In genomic region chr4:23966720-23967119, GRCh38 we compare ENCODE assay signal across 12 cellular contexts.
DNase-seq lines count a peak whose midpoint lies in the region; ATAC-seq and TF ChIP-seq lines count a peak whose summit lies in the region.
"Had no signal": no experiment of that assay in that cellular context is flagged by ENCODE, and none has a peak within 500 bp of the region (broad histone marks: within the 10 kb centered on the region; RNA-seq: fewer than 3 reads in every experiment).

No MANE protein-coding gene starts in this region.

- CTCF ChIA-PET in IMR-90 (lab: Yijun Ruan, JAX), result interaction anchor here (0.5 to 2.2 kb wide), 3 partner anchors 9 to 77 kb away, joined by 3 to 6 read pairs (median 5); partner anchors contain the start of gene PPARGC1A

- H3K27ac ChIP-seq in IMR-90 (ENCODE audit: insufficient read depth, low read length), result no peak overlapping the region
- no peak overlapping the region for H3K27ac ChIP-seq in brain microvascular endothelial cell
- H3K27ac ChIP-seq: epithelial cell of prostate, SK-N-MC had no signal

- no peaks in the 10 kb centered on the region for H3K9me1 ChIP-seq in IMR-90 (ENCODE audit: insufficient read depth, low read length)

- no peak overlapping the region for H3K56ac ChIP-seq in IMR-90 (ENCODE audit: extremely low read depth, insufficient read depth, low read length)

- H3K14ac ChIP-seq in IMR-90 (replicated peaks; ENCODE audit: low read depth, low read length), result no peak overlapping the region

- peaks cover 5% of the 10 kb centered on the region; the same call in 1 of the 2 replicates for H3K27me3 ChIP-seq in IMR-90 (ENCODE audit: control insufficient read depth, insufficient read depth, low read length)
- H3K27me3 ChIP-seq in brain microvascular endothelial cell (replicated peaks), result no peaks in the 10 kb centered on the region

- no peak overlapping the region for H3K4me3 Mint-ChIP-seq in neural crest cell
- H3K4me3 Mint-ChIP-seq: activated CD8-positive, alpha-beta T cell treated with anti-CD3 and anti-CD28 coated beads for 36 hours had no signal

- H4K91ac ChIP-seq in IMR-90 (ENCODE audit: insufficient read depth, low read depth, low read length), result no peak overlapping the region

- in situ Hi-C loops in IMR-90 (cut with MboI; ENCODE audit: low sequenced_read_pairs), result no loop called here
- in situ Hi-C loops in brain microvascular endothelial cell (cut with HindIII; ENCODE audit: low pct_ligation_motif_present, low sequenced_read_pairs), result no loop called here

- no peak overlapping the region for H2AK9ac ChIP-seq in IMR-90 (replicated peaks; ENCODE audit: low read depth, low read length, poor library complexity)

- no peak for TF ChIP-seq RAD21 in IMR-90 (IDR thresholded peaks at IDR 0.05; ENCODE audit: low read length)

- H3K4me1 Mint-ChIP-seq in neural crest cell, result no peaks in the 10 kb centered on the region

- H3K36me3 ChIP-seq in IMR-90 (ENCODE audit: control insufficient read depth, insufficient read depth, low read length) (no peaks in the 10 kb centered on the region), brain microvascular endothelial cell (replicated peaks) (no peaks in the 10 kb centered on the region)

- H3K27me3 Mint-ChIP-seq in neural crest cell (ENCODE audit: low read depth), result peaks cover 3% of the 10 kb centered on the region
- H3K27me3 Mint-ChIP-seq: activated CD8-positive, alpha-beta T cell treated with anti-CD3 and anti-CD28 coated beads for 36 hours had no signal

- H3K4ac ChIP-seq in IMR-90 (ENCODE audit: low read depth, low read length), result no peak overlapping the region

- no peak overlapping the region for H3K4me3 ChIP-seq in IMR-90 (ENCODE audit: insufficient read depth, low read depth, low read length)
- H3K4me3 ChIP-seq in brain microvascular endothelial cell (ENCODE audit: low read depth, low read length), result no peak overlapping the region
- H3K4me3 ChIP-seq: SK-N-MC had no signal

- H3K4me2 ChIP-seq in IMR-90 (ENCODE audit: low read depth, low read length), result no peak overlapping the region

- no peak overlapping the region for H3K27ac Mint-ChIP-seq in neural crest cell (ENCODE audit: unreplicated experiment)
- H3K27ac Mint-ChIP-seq: activated CD8-positive, alpha-beta T cell treated with anti-CD3 and anti-CD28 coated beads for 36 hours had no signal

- H3K18ac ChIP-seq in IMR-90 (ENCODE audit: low read depth, low read length), result no peak overlapping the region

- no peaks in the 10 kb centered on the region for H3K9me3 ChIP-seq in IMR-90 (ENCODE audit: control insufficient read depth, insufficient read depth, low read length)

- intact Hi-C loops in IMR-90 (cut with micrococcal nuclease), result no loop called here

- 0 out of 2 replicates have a peak, but pooled peaks cover 2% of the 10 kb centered on the region for H3K4me1 ChIP-seq in IMR-90 (ENCODE audit: control insufficient read depth, insufficient read depth, low read length)

- H3K23ac ChIP-seq in IMR-90 (ENCODE audit: low read depth, low read length), result no peak overlapping the region

- H3K9me3 Mint-ChIP-seq in neural crest cell, result peaks cover 8% of the 10 kb centered on the region
- H3K9me3 Mint-ChIP-seq: activated CD8-positive, alpha-beta T cell treated with anti-CD3 and anti-CD28 coated beads for 36 hours had no signal

- no peaks in the 10 kb centered on the region for H3K79me1 ChIP-seq in IMR-90 (ENCODE audit: low read depth in 1 of 2, low read length in 2 of 2)

- BruUV-seq in IMR-90 (replicated peaks; lab: Mats Ljungman, UMichigan), result no TSS peak

- no peak for ATAC-seq in IMR-90 (ENCODE audit: low read depth)
- no peak for ATAC-seq in GM19023 (IDR thresholded peaks at IDR 0.05; ENCODE audit: unreplicated experiment)
- ATAC-seq: activated CD8-positive, alpha-beta T cell treated with anti-CD3 and anti-CD28 coated beads for 36 hours had no signal

- no peak overlapping the region for H3K9ac ChIP-seq in IMR-90 (ENCODE audit: low read depth, low read length)

- TF ChIP-seq POLR2A in IMR-90 (IDR thresholded peaks at IDR 0.05; ENCODE audit: low read depth, low read length), result no peak

- TF ChIP-seq CTCF in IMR-90 (conservative IDR thresholded peaks at IDR 0.05; ENCODE audit: low read depth, low read length) (peak; percentile 25; the same call in 1 of the 2 replicates), brain microvascular endothelial cell (IDR thresholded peaks at IDR 0.05; ENCODE audit: low read depth, low read length, missing control alignments) (peak; percentile 57), neural crest cell (conservative IDR thresholded peaks at IDR 0.05) (peak; percentile 43)

- H2BK5ac ChIP-seq in IMR-90 (ENCODE audit: low read depth, low read length, poor library complexity, severe bottlenecking), result no peak overlapping the region

- WGBS in IMR-90 (ENCODE audit: extremely low coverage in 2 of 2, insufficient read length in 1 of 2), 2 experiments, result no CpG with 5 or more reads among the region's 1 CpG

- no peak overlapping the region for H4K5ac ChIP-seq in IMR-90 (ENCODE audit: low read depth, low read length)

- H3K36me3 Mint-ChIP-seq in neural crest cell (ENCODE audit: low read depth), result no peaks in the 10 kb centered on the region

- DNase-seq in DMS 273 (lab: John Stamatoyannopoulos, UW; ENCODE audit: unreplicated experiment) (peak; percentile 13), DMS 273 treated with DMSO at 0.1 percent for 48 hours (lab: John Stamatoyannopoulos, UW) (no peak), IMR-90 (no peak), brain microvascular endothelial cell (no peak), neural crest cell (ENCODE audit: low read depth, low spot score) (no peak), SW480 (ENCODE audit: low spot score) (no peak), mesenteric fat pad (ENCODE audit: low spot score) (no peak)
- DNase-seq: 8988T; activated CD8-positive, alpha-beta T cell treated with anti-CD3 and anti-CD28 coated beads for 36 hours had no signal

- no peak overlapping the region for H2BK120ac ChIP-seq in IMR-90 (ENCODE audit: low read depth, low read length)

- H2BK20ac ChIP-seq in IMR-90 (ENCODE audit: low read depth, low read length), result no peak overlapping the region; the same call in 1 of the 2 replicates

- H2AFZ ChIP-seq in IMR-90 (replicated peaks; ENCODE audit: low read length, poor library complexity), result no peak overlapping the region

- no peak overlapping the region for H2BK15ac ChIP-seq in IMR-90 (ENCODE audit: low read depth, low read length)

- H4K20me1 ChIP-seq in IMR-90 (ENCODE audit: insufficient read depth, low read length), result no peaks in the 10 kb centered on the region

- no peak overlapping the region for H4K8ac ChIP-seq in IMR-90 (ENCODE audit: low read depth in 2 of 2, low read length in 2 of 2)

- POLR2A ChIA-PET in IMR-90 (lab: Charles Lee; ENCODE audit: unreplicated experiment), result no interaction called here

- dilution Hi-C loops in IMR-90 (cut with HindIII; ENCODE audit: low sequenced_read_pairs, unreplicated experiment), result no loop called here

- H2AK5ac ChIP-seq in IMR-90 (ENCODE audit: low read depth, low read length), result 0 out of 2 replicates have a peak overlapping the region, but pooled peaks have one; percentile 28

TF ChIP-seq in IMR-90, 13 proteins besides CTCF, POLR2A, EP300 and RAD21:
- TF ChIP-seq NFE2L2 (IDR thresholded peaks at IDR 0.05; ENCODE audit: low read depth, low read length) (no peak), MAFK (IDR thresholded peaks at IDR 0.05; ENCODE audit: low read depth, low read length) (no peak), CEBPB (IDR thresholded peaks at IDR 0.05; ENCODE audit: low read depth, low read length) (no peak), BHLHE40 (IDR thresholded peaks at IDR 0.05; ENCODE audit: low read depth, low read length) (no peak), RCOR1 (IDR thresholded peaks at IDR 0.05; ENCODE audit: insufficient replicate concordance, low read length) (no peak), MAZ (IDR thresholded peaks at IDR 0.05; ENCODE audit: borderline replicate concordance, low read depth, low read length) (no peak), SMC3 (IDR thresholded peaks at IDR 0.05; ENCODE audit: low read depth, low read length) (no peak), CHD1 (IDR thresholded peaks at IDR 0.05; ENCODE audit: low read depth, low read length) (no peak), MXI1 (IDR thresholded peaks at IDR 0.05; ENCODE audit: borderline replicate concordance, low read depth, low read length) (no peak), USF2 (IDR thresholded peaks at IDR 0.05; ENCODE audit: low read depth, low read length) (no peak), RFX5 (IDR thresholded peaks at IDR 0.05; ENCODE audit: low read depth, low read length) (no peak), FOS (IDR thresholded peaks at IDR 0.05; ENCODE audit: low read depth, low read length) (no peak)
- TF ChIP-seq, protein P1, sequence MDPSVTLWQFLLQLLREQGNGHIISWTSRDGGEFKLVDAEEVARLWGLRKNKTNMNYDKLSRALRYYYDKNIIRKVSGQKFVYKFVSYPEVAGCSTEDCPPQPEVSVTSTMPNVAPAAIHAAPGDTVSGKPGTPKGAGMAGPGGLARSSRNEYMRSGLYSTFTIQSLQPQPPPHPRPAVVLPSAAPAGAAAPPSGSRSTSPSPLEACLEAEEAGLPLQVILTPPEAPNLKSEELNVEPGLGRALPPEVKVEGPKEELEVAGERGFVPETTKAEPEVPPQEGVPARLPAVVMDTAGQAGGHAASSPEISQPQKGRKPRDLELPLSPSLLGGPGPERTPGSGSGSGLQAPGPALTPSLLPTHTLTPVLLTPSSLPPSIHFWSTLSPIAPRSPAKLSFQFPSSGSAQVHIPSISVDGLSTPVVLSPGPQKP (IDR thresholded peaks at IDR 0.05; ENCODE audit: borderline replicate concordance, low read depth, low read length), result no peak
